23 cellular contexts compared by ENCODE assay signal in genomic region chr16:54443839-54444238, GRCh38.
DNase-seq lines count a peak whose midpoint lies in the region; ATAC-seq, FAIRE-seq and TF ChIP-seq lines count a peak whose summit lies in the region.
"Had no signal": no experiment of that assay in that cellular context is flagged by ENCODE, and none has a peak within 500 bp of the region (broad histone marks: within the 10 kb centered on the region; RNA-seq: fewer than 3 reads in every experiment).

No MANE protein-coding gene starts in this region.

- no peak for TF ChIP-seq RAD21 in HepG2 (CRISPR knock-in tag; IDR thresholded peaks at IDR 0.05)

- H3K4me1 ChIP-seq in KMS-11 (ENCODE audit: low read depth, poor library complexity, severe bottlenecking) = peaks cover 30% of the 10 kb centered on the region
- no peaks in the 10 kb centered on the region for H3K4me1 ChIP-seq in HepG2 (ENCODE audit: insufficient read depth, low read length)
- H3K4me1 ChIP-seq in right lobe of liver = peaks cover 0 to 10% (median 4%) of the 10 kb centered on the region in 4 donors
- no peaks in the 10 kb centered on the region for H3K4me1 ChIP-seq in colonic mucosa
- H3K4me1 ChIP-seq: Caco-2 had no signal

- no peaks in the 10 kb centered on the region for H3K9me3 ChIP-seq in HepG2 (ENCODE audit: low read length)
- H3K9me3 ChIP-seq in right lobe of liver = no peaks in the 10 kb centered on the region
- H3K9me3 ChIP-seq in colonic mucosa = no peaks in the 10 kb centered on the region
- H3K9me3 ChIP-seq: BE2C, Caco-2 had no signal

- DNase-seq in HepG2 (ENCODE audit: low spot score) (no peak), right lobe of liver (peak in 1 of 3 donors; percentile 65), NOMO-1 (lab: John Stamatoyannopoulos, UW; ENCODE audit: unreplicated experiment in 2 of 2) (no peak), colonic mucosa (no peak), T-helper 2 cell (no peak)
- DNase-seq in activated CD4-positive, alpha-beta T cell treated with anti-CD3 and anti-CD28 coated beads for 4 hours = no peak
- DNase-seq: 8988T; ACHN; BE2C; Caco-2; Calu3; CD4-positive, alpha-beta T cell; CD8-positive, alpha-beta T cell; DMS79 treated with DMSO at 0.1 percent for 48 hours; GF-D8 had no signal

- TF ChIP-seq CTCF in KMS-11 (conservative IDR thresholded peaks at IDR 0.05; ENCODE audit: low read depth, low read length) (no peak), HepG2 (CRISPR knock-in tag; IDR thresholded peaks at IDR 0.05) (no peak), right lobe of liver (IDR thresholded peaks at IDR 0.05) (no peak), colonic mucosa (IDR thresholded peaks at IDR 0.05) (no peak)

- H3K4me2 ChIP-seq in KMS-11 = peak overlapping the region; percentile 55; the same call in 1 of the 2 replicates
- H3K4me2 ChIP-seq in HepG2 (ENCODE audit: low read depth, low read length) = no peak overlapping the region

- H4K20me1 ChIP-seq in KMS-11 (ENCODE audit: insufficient read depth) (no peaks in the 10 kb centered on the region), HepG2 (ENCODE audit: insufficient read depth, low read length) (no peaks in the 10 kb centered on the region)

- no TSS peak for BruUV-seq in HepG2 (replicated peaks; lab: Mats Ljungman, UMichigan)

- H2AFZ ChIP-seq in KMS-11 (ENCODE audit: low read depth) = no peak overlapping the region
- H2AFZ ChIP-seq in HepG2 (ENCODE audit: low read length) = no peak overlapping the region

- H3K27me3 ChIP-seq in KMS-11 (ENCODE audit: insufficient read depth, low read depth) = no peaks in the 10 kb centered on the region
- peaks cover 0 to 16% of the 10 kb centered on the region in 2 experiments; a peak in 2 of 5 replicates for H3K27me3 ChIP-seq in HepG2 (ENCODE audit: control insufficient read depth in 1 of 2, insufficient read depth in 2 of 2, low read length in 2 of 2)
- no peaks in the 10 kb centered on the region for H3K27me3 ChIP-seq in right lobe of liver
- H3K27me3 ChIP-seq in colonic mucosa = no peaks in the 10 kb centered on the region
- H3K27me3 ChIP-seq: BE2C had no signal

- H3K4me3 ChIP-seq in KMS-11 (IDR thresholded peaks at IDR 0.05; ENCODE audit: insufficient read depth, low read depth, low read length) (no peak overlapping the region), HepG2 (replicated peaks in 1 of 3; ENCODE audit: insufficient read depth in 1 of 3, low read depth in 2 of 3, low read length in 3 of 3) (no peak overlapping the region), right lobe of liver (no peak overlapping the region), colonic mucosa (no peak overlapping the region)
- H3K4me3 ChIP-seq: BLaER1 treated with 17β-estradiol and CSF1 and Interleukin-3, amounts not matched to agents 10 nM and 100 nM had no signal

- TF ChIP-seq POLR2A in HepG2 (IDR thresholded peaks at IDR 0.05; ENCODE audit: insufficient read depth in 1 of 2, low read depth in 2 of 2, low read length in 2 of 2) (no peak), right lobe of liver (IDR thresholded peaks at IDR 0.05) (no peak)

- in situ Hi-C loops in HepG2 (cut with HindIII; ENCODE audit: extremely low pct_ligation_motif_present, low pct_unique_long_range_greater_than_20kb) = no loop called here

- intact Hi-C loops in HepG2 (cut with micrococcal nuclease; ENCODE audit: unreplicated experiment) = no loop called here
- intact Hi-C loops in right lobe of liver (cut with DNase I) = no loop called here
- intact Hi-C loops in colonic mucosa (cut with DNase I) = no loop called here

- FAIRE-seq in HepG2 (lab: Jason Lieb, UNC) = no peak
- FAIRE-seq: A204.1, D721Med, G401.6, GM12891, GM19239 had no signal

- no peak for TF ChIP-seq EP300 in HepG2 (IDR thresholded peaks at IDR 0.05; ENCODE audit: low read depth in 2 of 2, low read length in 2 of 2)
- no peak for TF ChIP-seq EP300 in HepG2 (CRISPR knock-in tag; IDR thresholded peaks at IDR 0.05; ENCODE audit: borderline replicate concordance)

- 60% methylated on average over 1 of the region's 1 CpG for WGBS in HepG2 (ENCODE audit: low lambda C conversion rate)
- WGBS in right lobe of liver (ENCODE audit: insufficient coverage, low coverage, low lambda C conversion rate, missing lambda C conversion rate) = no CpG with 5 or more reads among the region's 1 CpG

- H3K27ac ChIP-seq in KMS-11 = no peak overlapping the region
- no peak overlapping the region for H3K27ac ChIP-seq in HepG2 (ENCODE audit: extremely low read length, insufficient read depth, low read length)
- H3K27ac ChIP-seq in right lobe of liver = peak overlapping the region in 2 of 3 donors; percentile 41 to 55
- no peak overlapping the region for H3K27ac ChIP-seq in colonic mucosa
- H3K27ac ChIP-seq: BLaER1 treated with 17β-estradiol and CSF1 and Interleukin-3, amounts not matched to agents 10 nM and 100 nM; C4-2B had no signal

- H3K9ac ChIP-seq in KMS-11 (no peak overlapping the region), HepG2 (ENCODE audit: insufficient read depth, low read depth, low read length) (no peak overlapping the region), colonic mucosa (ENCODE audit: low read depth in 2 of 2, low read length in 2 of 2) (no peak overlapping the region)
- H3K9ac ChIP-seq: BLaER1 treated with 17β-estradiol and CSF1 and Interleukin-3, amounts not matched to agents 10 nM and 100 nM had no signal

- H3K79me2 ChIP-seq in KMS-11 (ENCODE audit: insufficient read depth, low read depth) (no peaks in the 10 kb centered on the region), HepG2 (ENCODE audit: insufficient read depth, low read length) (no peaks in the 10 kb centered on the region)

- POLR2A ChIA-PET in HepG2 (lab: Yijun Ruan, JAX) = no interaction called here

- ATAC-seq in HepG2 (peak; percentile 69), right lobe of liver (peak; percentile 93 to 97 (median 97))
- ATAC-seq: CD8-positive, alpha-beta T cell had no signal

- no peaks in the 10 kb centered on the region for H3K36me3 ChIP-seq in KMS-11 (ENCODE audit: insufficient read depth)
- H3K36me3 ChIP-seq in HepG2 (replicated peaks in 1 of 2; ENCODE audit: control insufficient read depth in 1 of 2, insufficient read depth in 2 of 2, low read length in 2 of 2) = no peaks in the 10 kb centered on the region
- H3K36me3 ChIP-seq in right lobe of liver = no peaks in the 10 kb centered on the region
- H3K36me3 ChIP-seq in colonic mucosa = no peaks in the 10 kb centered on the region
- H3K36me3 ChIP-seq: BE2C; BLaER1 treated with 17β-estradiol and CSF1 and Interleukin-3, amounts not matched to agents 10 nM and 100 nM had no signal

- CTCF ChIA-PET in HepG2 (lab: Yijun Ruan, JAX; ENCODE audit: low intra/inter-chr PET ratio, low total read pairs) = no interaction called here

TF ChIP-seq in HepG2, 621 proteins besides CTCF, POLR2A, EP300 and RAD21:
- TF ChIP-seq RFXANK (CRISPR knock-in tag; IDR thresholded peaks at IDR 0.05) (no peak), HNF4A (CRISPR knock-in tag; IDR thresholded peaks at IDR 0.05) (peak; percentile 35), ZNF629 (CRISPR knock-in tag; conservative IDR thresholded peaks at IDR 0.05) (peak; percentile 71), CEBPG (CRISPR knock-in tag; IDR thresholded peaks at IDR 0.05) (0 out of 2 replicates have a peak, but pooled peaks have one; percentile 27)

Comparison
In these comparisons a context has a peak if more than half of its experiments do, and no peak if none do; other contexts are left out.
1. H3K27ac ChIP-seq: peak in right lobe of liver (2 of 3); none in KMS-11 (single experiment), HepG2 (single experiment) and colonic mucosa (single experiment).